Comparison of ENCODE assay signal across 13 cellular contexts in the genomic region with DNA sequence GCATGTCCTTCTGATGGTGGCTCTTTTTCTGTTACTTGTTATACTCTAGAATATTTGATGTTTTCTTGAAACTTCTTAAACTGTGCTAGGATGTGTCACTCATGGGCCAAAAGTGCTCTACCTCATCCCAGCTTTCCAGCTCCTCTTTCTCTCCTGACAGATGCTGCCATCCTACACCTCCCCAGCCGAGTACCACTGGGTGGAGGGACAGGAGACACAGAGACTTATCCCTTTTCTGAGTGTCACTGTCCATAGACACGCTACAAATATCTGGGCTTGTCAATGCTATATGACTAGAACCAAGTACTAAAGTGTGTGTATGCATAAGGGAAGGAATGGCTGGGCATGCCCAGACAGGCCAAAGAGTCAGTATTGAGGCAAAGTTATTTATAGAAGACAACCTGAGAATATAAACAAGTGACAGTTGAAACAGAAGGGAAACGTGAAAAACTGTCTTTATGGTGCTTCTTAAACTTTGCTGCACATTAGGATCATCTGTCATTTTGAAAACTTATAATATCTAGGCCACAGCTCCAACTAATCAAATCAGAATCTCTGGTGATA.
A peak's percentile ranks its signal among the peaks of the same experiment; 100 is the strongest.
DNase-seq lines count a peak whose midpoint lies in the region; ATAC-seq and TF ChIP-seq lines count a peak whose summit lies in the region.
"Had no signal": no experiment of that assay in that cellular context is flagged by ENCODE, and none has a peak within 500 bp of the region (broad histone marks: within the 10 kb centered on the region; RNA-seq: fewer than 3 reads in every experiment).

No MANE protein-coding gene starts in this region.

- H2AFZ ChIP-seq in neural cell (ENCODE audit: low read depth, low read length) = no peak overlapping the region

- no peaks in the 10 kb centered on the region for H3K27me3 ChIP-seq in neural cell (ENCODE audit: insufficient read depth, low read depth, low read length)
- H3K27me3 ChIP-seq: ovary had no signal

- peaks cover 10% of the 10 kb centered on the region for H3K27me3 Mint-ChIP-seq in HFFc6 (ENCODE audit: insufficient read depth)

- H3K27ac ChIP-seq in neural cell (ENCODE audit: low read length) = peak overlapping the region; percentile 98
- H3K27ac ChIP-seq: 22Rv1, ovary had no signal

- no peaks in the 10 kb centered on the region for H3K36me3 Mint-ChIP-seq in HFFc6 (ENCODE audit: low read depth)

- DNase-seq in DMS53 (lab: John Stamatoyannopoulos, UW) (peak; percentile 42), DMS53 treated with DMSO at 0.1 percent for 48 hours (lab: John Stamatoyannopoulos, UW; ENCODE audit: unreplicated experiment) (no peak), HFFc6 (no peak), cortex of kidney (lab: John Stamatoyannopoulos, UW) (no peak), mucosa of gallbladder (ENCODE audit: low spot score) (no peak)
- no peak for DNase-seq in activated CD4-positive, CD25-positive, alpha-beta regulatory T cell treated with anti-CD3 and anti-CD28 coated beads, Interleukin-2, amount 50 U/mL, for 72 hours
- DNase-seq: activated CD4-positive, alpha-beta memory T cell treated with anti-CD3 and anti-CD28 coated beads, Interleukin-2, amount 10 ng/mL, durations not matched to agents 7 days and 5 days; activated naive CD4-positive, alpha-beta T cell treated with anti-CD3 and anti-CD28 coated beads, Interleukin-2, amount 50 U/mL, for 16 hours; stimulated activated naive CD4-positive, alpha-beta T cell had no signal

- TF ChIP-seq EP300 in neural cell (conservative IDR thresholded peaks at IDR 0.05; ENCODE audit: poor library complexity, severe bottlenecking) = no peak

- ATAC-seq in SK-N-SH treated with all-trans-retinoic acid at 6 μM for 48 hours = peak; percentile 73

- no peaks in the 10 kb centered on the region for H3K9me3 Mint-ChIP-seq in HFFc6
- H3K9me3 Mint-ChIP-seq: activated CD4-positive, alpha-beta memory T cell treated with anti-CD3 and anti-CD28 coated beads, Interleukin-2, amount 10 ng/mL, durations not matched to agents 7 days and 5 days had no signal

- H3K9me2 ChIP-seq in neural cell (ENCODE audit: insufficient read depth, low read length) = no peaks in the 10 kb centered on the region

- no peak overlapping the region for H3K4me3 ChIP-seq in neural cell (ENCODE audit: low read length)
- H3K4me3 ChIP-seq: ovary had no signal

- TF ChIP-seq CTCF in HFFc6 (IDR thresholded peaks at IDR 0.05) = no peak
- TF ChIP-seq CTCF in neural cell (IDR thresholded peaks at IDR 0.05; ENCODE audit: poor library complexity, severe bottlenecking) = no peak

- peak overlapping the region; percentile 59 for H3K27ac Mint-ChIP-seq in HFFc6
- H3K27ac Mint-ChIP-seq: activated CD4-positive, alpha-beta memory T cell treated with anti-CD3 and anti-CD28 coated beads, Interleukin-2, amount 10 ng/mL, durations not matched to agents 7 days and 5 days had no signal

- TF ChIP-seq RAD21 in neural cell (conservative IDR thresholded peaks at IDR 0.05) = no peak

- no peak overlapping the region for H3K4me2 ChIP-seq in neural cell (ENCODE audit: low read length)

- no peaks in the 10 kb centered on the region for H4K20me1 ChIP-seq in neural cell (ENCODE audit: insufficient read depth)

- peaks cover 16% of the 10 kb centered on the region for H3F3A ChIP-seq in neural cell (ENCODE audit: insufficient read depth, low read length, poor library complexity, severe bottlenecking)

- H3K9me3 ChIP-seq in neural cell (ENCODE audit: low read length) = peaks cover 3% of the 10 kb centered on the region
- H3K9me3 ChIP-seq: ovary had no signal

- peaks cover 6% of the 10 kb centered on the region for H3K79me2 ChIP-seq in neural cell (replicated peaks; ENCODE audit: insufficient read depth, low read length)

- H3K4me1 Mint-ChIP-seq in HFFc6 (ENCODE audit: low read depth) = peaks cover 21% of the 10 kb centered on the region
- H3K4me1 Mint-ChIP-seq: activated CD4-positive, alpha-beta memory T cell treated with anti-CD3 and anti-CD28 coated beads, Interleukin-2, amount 10 ng/mL, durations not matched to agents 7 days and 5 days had no signal

- no peak overlapping the region for H3K9ac ChIP-seq in neural cell (ENCODE audit: low read length)

- H3K4me3 Mint-ChIP-seq in HFFc6 = no peak overlapping the region
- H3K4me3 Mint-ChIP-seq: activated CD4-positive, alpha-beta memory T cell treated with anti-CD3 and anti-CD28 coated beads, Interleukin-2, amount 10 ng/mL, durations not matched to agents 7 days and 5 days had no signal

- H3K36me3 ChIP-seq in neural cell (ENCODE audit: insufficient read depth, low read length) = no peaks in the 10 kb centered on the region
- H3K36me3 ChIP-seq: ovary had no signal

TF ChIP-seq in SK-N-SH treated with all-trans-retinoic acid at 6 μM for 48 hours, 23 proteins besides CTCF, POLR2A, EP300 and RAD21 (continues in another document):
- TF ChIP-seq, protein P1, sequence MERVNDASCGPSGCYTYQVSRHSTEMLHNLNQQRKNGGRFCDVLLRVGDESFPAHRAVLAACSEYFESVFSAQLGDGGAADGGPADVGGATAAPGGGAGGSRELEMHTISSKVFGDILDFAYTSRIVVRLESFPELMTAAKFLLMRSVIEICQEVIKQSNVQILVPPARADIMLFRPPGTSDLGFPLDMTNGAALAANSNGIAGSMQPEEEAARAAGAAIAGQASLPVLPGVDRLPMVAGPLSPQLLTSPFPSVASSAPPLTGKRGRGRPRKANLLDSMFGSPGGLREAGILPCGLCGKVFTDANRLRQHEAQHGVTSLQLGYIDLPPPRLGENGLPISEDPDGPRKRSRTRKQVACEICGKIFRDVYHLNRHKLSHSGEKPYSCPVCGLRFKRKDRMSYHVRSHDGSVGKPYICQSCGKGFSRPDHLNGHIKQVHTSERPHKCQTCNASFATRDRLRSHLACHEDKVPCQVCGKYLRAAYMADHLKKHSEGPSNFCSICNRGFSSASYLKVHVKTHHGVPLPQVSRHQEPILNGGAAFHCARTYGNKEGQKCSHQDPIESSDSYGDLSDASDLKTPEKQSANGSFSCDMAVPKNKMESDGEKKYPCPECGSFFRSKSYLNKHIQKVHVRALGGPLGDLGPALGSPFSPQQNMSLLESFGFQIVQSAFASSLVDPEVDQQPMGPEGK (CRISPR knock-in tag; IDR thresholded peaks at IDR 0.05; ENCODE audit: borderline replicate concordance) = no peak
- TF ChIP-seq GLIS3 (CRISPR knock-in tag; IDR thresholded peaks at IDR 0.05) (no peak), ZNF565 (CRISPR knock-in tag; conservative IDR thresholded peaks at IDR 0.05; ENCODE audit: low read depth) (no peak), OSR1 (CRISPR knock-in tag; IDR thresholded peaks at IDR 0.05) (no peak), RARB (CRISPR knock-in tag; IDR thresholded peaks at IDR 0.05) (no peak), ARNTL (CRISPR knock-in tag; IDR thresholded peaks at IDR 0.05; ENCODE audit: borderline replicate concordance, low read depth) (no peak), CSDC2 (CRISPR knock-in tag; IDR thresholded peaks at IDR 0.05) (no peak), ZFP3 (CRISPR knock-in tag; IDR thresholded peaks at IDR 0.05) (no peak), ZNF8 (CRISPR knock-in tag; IDR thresholded peaks at IDR 0.05) (no peak), ISL1 (CRISPR knock-in tag; IDR thresholded peaks at IDR 0.05) (no peak), ESRRG (CRISPR knock-in tag; IDR thresholded peaks at IDR 0.05) (no peak), BACH2 (CRISPR knock-in tag; IDR thresholded peaks at IDR 0.05; ENCODE audit: borderline replicate concordance) (no peak)

TF ChIP-seq in neural cell, 6 proteins besides CTCF, POLR2A, EP300 and RAD21:
- TF ChIP-seq, protein P2, sequence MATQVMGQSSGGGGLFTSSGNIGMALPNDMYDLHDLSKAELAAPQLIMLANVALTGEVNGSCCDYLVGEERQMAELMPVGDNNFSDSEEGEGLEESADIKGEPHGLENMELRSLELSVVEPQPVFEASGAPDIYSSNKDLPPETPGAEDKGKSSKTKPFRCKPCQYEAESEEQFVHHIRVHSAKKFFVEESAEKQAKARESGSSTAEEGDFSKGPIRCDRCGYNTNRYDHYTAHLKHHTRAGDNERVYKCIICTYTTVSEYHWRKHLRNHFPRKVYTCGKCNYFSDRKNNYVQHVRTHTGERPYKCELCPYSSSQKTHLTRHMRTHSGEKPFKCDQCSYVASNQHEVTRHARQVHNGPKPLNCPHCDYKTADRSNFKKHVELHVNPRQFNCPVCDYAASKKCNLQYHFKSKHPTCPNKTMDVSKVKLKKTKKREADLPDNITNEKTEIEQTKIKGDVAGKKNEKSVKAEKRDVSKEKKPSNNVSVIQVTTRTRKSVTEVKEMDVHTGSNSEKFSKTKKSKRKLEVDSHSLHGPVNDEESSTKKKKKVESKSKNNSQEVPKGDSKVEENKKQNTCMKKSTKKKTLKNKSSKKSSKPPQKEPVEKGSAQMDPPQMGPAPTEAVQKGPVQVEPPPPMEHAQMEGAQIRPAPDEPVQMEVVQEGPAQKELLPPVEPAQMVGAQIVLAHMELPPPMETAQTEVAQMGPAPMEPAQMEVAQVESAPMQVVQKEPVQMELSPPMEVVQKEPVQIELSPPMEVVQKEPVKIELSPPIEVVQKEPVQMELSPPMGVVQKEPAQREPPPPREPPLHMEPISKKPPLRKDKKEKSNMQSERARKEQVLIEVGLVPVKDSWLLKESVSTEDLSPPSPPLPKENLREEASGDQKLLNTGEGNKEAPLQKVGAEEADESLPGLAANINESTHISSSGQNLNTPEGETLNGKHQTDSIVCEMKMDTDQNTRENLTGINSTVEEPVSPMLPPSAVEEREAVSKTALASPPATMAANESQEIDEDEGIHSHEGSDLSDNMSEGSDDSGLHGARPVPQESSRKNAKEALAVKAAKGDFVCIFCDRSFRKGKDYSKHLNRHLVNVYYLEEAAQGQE (IDR thresholded peaks at IDR 0.05; ENCODE audit: borderline replicate concordance) = no peak
- TF ChIP-seq POLR2AphosphoS5 (IDR thresholded peaks at IDR 0.05) (no peak), TAF1 (IDR thresholded peaks at IDR 0.05; ENCODE audit: low read depth) (no peak), MXI1 (conservative IDR thresholded peaks at IDR 0.05; ENCODE audit: poor library complexity, severe bottlenecking) (no peak), EZH2 (IDR thresholded peaks at IDR 0.05; ENCODE audit: borderline replicate concordance, insufficient read depth, low read length, poor library complexity, severe bottlenecking) (no peak), SMC3 (conservative IDR thresholded peaks at IDR 0.05; ENCODE audit: poor library complexity) (no peak)
